31 cellular contexts compared by ENCODE assay signal in genomic region chr1:26478988-26479387, GRCh38. TPM values are rescaled to one million over a fixed set of nuclear protein-coding genes. Genes with fewer than 3 reads are reported as not detected.
DNase-seq lines count a peak whose midpoint lies in the region; ATAC-seq and TF ChIP-seq lines count a peak whose summit lies in the region.
"Had no signal": no experiment of that assay in that cellular context is flagged by ENCODE, and none has a peak within 500 bp of the region (broad histone marks: within the 10 kb centered on the region; RNA-seq: fewer than 3 reads in every experiment).

No MANE protein-coding gene starts in this region.

- no peak overlapping the region for H3K4me3 Mint-ChIP-seq in activated naive CD4-positive, alpha-beta T cell treated with anti-CD3 and anti-CD28 coated beads for 36 hours
- H3K4me3 Mint-ChIP-seq in HFFc6 = no peak overlapping the region
- H3K4me3 Mint-ChIP-seq in activated naive CD8-positive, alpha-beta T cell treated with anti-CD3 and anti-CD28 coated beads, Interleukin-2, amount 50 U/mL, for 24 hours = no peak overlapping the region
- no peak overlapping the region for H3K4me3 Mint-ChIP-seq in stimulated activated naive B cell treated with anti-CD40 and anti-IgM and Interleukin-4, amounts not matched to agents 10 μg/mL and 1 μg/mL and 100 μg/mL, for 72 hours
- H3K4me3 Mint-ChIP-seq: neural progenitor cell had no signal

- H3K4me1 Mint-ChIP-seq in activated naive CD4-positive, alpha-beta T cell treated with anti-CD3 and anti-CD28 coated beads for 36 hours (ENCODE audit: low read depth) = peaks cover 36% of the 10 kb centered on the region
- H3K4me1 Mint-ChIP-seq in HFFc6 (ENCODE audit: low read depth) = peaks cover 50% of the 10 kb centered on the region
- H3K4me1 Mint-ChIP-seq in activated naive CD8-positive, alpha-beta T cell treated with anti-CD3 and anti-CD28 coated beads, Interleukin-2, amount 50 U/mL, for 24 hours = peaks cover 37% of the 10 kb centered on the region
- H3K4me1 Mint-ChIP-seq in stimulated activated naive B cell treated with anti-CD40 and anti-IgM and Interleukin-4, amounts not matched to agents 10 μg/mL and 1 μg/mL and 100 μg/mL, for 72 hours = peaks cover 21 to 38% of the 10 kb centered on the region in 2 donors

- peaks cover 36% of the 10 kb centered on the region for H3K36me3 Mint-ChIP-seq in activated naive CD4-positive, alpha-beta T cell treated with anti-CD3 and anti-CD28 coated beads for 36 hours (ENCODE audit: low read depth)
- H3K36me3 Mint-ChIP-seq in HFFc6 (ENCODE audit: low read depth) = peaks cover 38% of the 10 kb centered on the region
- peaks cover 38% of the 10 kb centered on the region for H3K36me3 Mint-ChIP-seq in activated naive CD8-positive, alpha-beta T cell treated with anti-CD3 and anti-CD28 coated beads, Interleukin-2, amount 50 U/mL, for 24 hours (ENCODE audit: low read depth)
- H3K36me3 Mint-ChIP-seq in stimulated activated naive B cell treated with anti-CD40 and anti-IgM and Interleukin-4, amounts not matched to agents 10 μg/mL and 1 μg/mL and 100 μg/mL, for 72 hours = peaks cover 30 to 36% of the 10 kb centered on the region in 2 donors

- no peak for ATAC-seq in activated naive CD8-positive, alpha-beta T cell treated with anti-CD3 and anti-CD28 coated beads, Interleukin-2, amount 50 U/mL, for 24 hours
- ATAC-seq in stimulated activated naive B cell treated with anti-CD40 and anti-IgM and Interleukin-4, amounts not matched to agents 10 μg/mL and 1 μg/mL and 100 μg/mL, for 72 hours (replicated peaks) = no peak
- ATAC-seq: A549, gastrocnemius medialis, lower lobe of right lung, PC-3 had no signal

- H3K27ac Mint-ChIP-seq in activated naive CD4-positive, alpha-beta T cell treated with anti-CD3 and anti-CD28 coated beads for 36 hours = peak overlapping the region; percentile 18
- H3K27ac Mint-ChIP-seq in HFFc6 = peak overlapping the region; percentile 1; the same call in 1 of the 2 replicates
- H3K27ac Mint-ChIP-seq in activated naive CD8-positive, alpha-beta T cell treated with anti-CD3 and anti-CD28 coated beads, Interleukin-2, amount 50 U/mL, for 24 hours = peak overlapping the region; percentile 38
- H3K27ac Mint-ChIP-seq in stimulated activated naive B cell treated with anti-CD40 and anti-IgM and Interleukin-4, amounts not matched to agents 10 μg/mL and 1 μg/mL and 100 μg/mL, for 72 hours = peak overlapping the region; percentile 52
- H3K27ac Mint-ChIP-seq: neural progenitor cell had no signal

- H3K27ac ChIP-seq in mammary epithelial cell (ENCODE audit: insufficient read depth, low read depth, low read length) = no peak overlapping the region
- H3K27ac ChIP-seq: A549, brain microvascular endothelial cell, gastrocnemius medialis, GM23248, KMS-11, lower lobe of right lung, neural progenitor cell, parathyroid adenoma, SK-N-MC, skin epidermis, upper lobe of left lung had no signal

- CTCF ChIA-PET in activated naive CD4-positive, alpha-beta T cell treated with anti-CD3 and anti-CD28 coated beads for 36 hours (lab: Charles Lee) = interaction anchor here (1.0 kb wide), 1 partner anchor 21 kb away, joined by 4 read pairs; no protein-coding TSS in a partner anchor
- CTCF ChIA-PET in mammary epithelial cell (lab: Charles Lee; ENCODE audit: low non-redundant PET) = no interaction called here

- 100% methylated on average over 6 of the region's 6 CpGs for WGBS in mammary epithelial cell (ENCODE audit: low coverage, missing lambda C conversion rate)

- H3K27me3 ChIP-seq in mammary epithelial cell (ENCODE audit: insufficient read depth, low read length) = no peaks in the 10 kb centered on the region
- H3K27me3 ChIP-seq: brain microvascular endothelial cell, gastrocnemius medialis, MG63, neural progenitor cell, upper lobe of left lung had no signal

- peaks cover 10% of the 10 kb centered on the region for H3K79me2 ChIP-seq in mammary epithelial cell (ENCODE audit: insufficient read depth, low read length)
- H3K79me2 ChIP-seq: parathyroid adenoma had no signal

- intact Hi-C loops in activated naive CD4-positive, alpha-beta T cell treated with anti-CD3 and anti-CD28 coated beads for 36 hours (cut with micrococcal nuclease) = no loop called here
- intact Hi-C loops in mammary epithelial cell (cut with micrococcal nuclease) = no loop called here

- peaks cover 7% of the 10 kb centered on the region for H3K4me1 ChIP-seq in mammary epithelial cell (ENCODE audit: insufficient read depth, low read length)
- H3K4me1 ChIP-seq: parathyroid adenoma had no signal

- TF ChIP-seq CTCF in HFFc6 (IDR thresholded peaks at IDR 0.05) = no peak
- TF ChIP-seq CTCF in mammary epithelial cell (conservative IDR thresholded peaks at IDR 0.05 in 1 of 2, IDR thresholded peaks at IDR 0.05 in 1 of 2; ENCODE audit: extremely low read depth in 1 of 2, insufficient read depth in 1 of 2, low read depth in 1 of 2, low read length in 2 of 2) = no peak

- H3K9me3 ChIP-seq in mammary epithelial cell (replicated peaks; ENCODE audit: insufficient read depth, low read length) = no peaks in the 10 kb centered on the region
- H3K9me3 ChIP-seq: A549, gastrocnemius medialis, lower lobe of right lung, MG63, upper lobe of left lung had no signal

- H4K20me1 ChIP-seq in mammary epithelial cell (ENCODE audit: insufficient read depth, low read length) = no peaks in the 10 kb centered on the region

- H3K9ac ChIP-seq in mammary epithelial cell (ENCODE audit: insufficient read depth, low read length) = no peak overlapping the region
- H3K9ac ChIP-seq: GM23248, KMS-11, neural progenitor cell, parathyroid adenoma had no signal

- no peak overlapping the region for H3K4me2 ChIP-seq in mammary epithelial cell (ENCODE audit: insufficient read depth, low read depth, low read length)
- H3K4me2 ChIP-seq: A549, KMS-11, neural progenitor cell had no signal

- in situ Hi-C loops in mammary epithelial cell (cut with MboI; ENCODE audit: low sequenced_read_pairs in 2 of 2) = no loop called here

- no peaks in the 10 kb centered on the region for H3K9me3 Mint-ChIP-seq in activated naive CD4-positive, alpha-beta T cell treated with anti-CD3 and anti-CD28 coated beads for 36 hours
- no peaks in the 10 kb centered on the region for H3K9me3 Mint-ChIP-seq in HFFc6
- H3K9me3 Mint-ChIP-seq in activated naive CD8-positive, alpha-beta T cell treated with anti-CD3 and anti-CD28 coated beads, Interleukin-2, amount 50 U/mL, for 24 hours = no peaks in the 10 kb centered on the region
- H3K9me3 Mint-ChIP-seq in stimulated activated naive B cell treated with anti-CD40 and anti-IgM and Interleukin-4, amounts not matched to agents 10 μg/mL and 1 μg/mL and 100 μg/mL, for 72 hours = no peaks in the 10 kb centered on the region
- H3K9me3 Mint-ChIP-seq: CD8-positive, alpha-beta memory T cell; neural progenitor cell had no signal

- no peak overlapping the region for H2AFZ ChIP-seq in mammary epithelial cell (ENCODE audit: low read depth, low read length)
- H2AFZ ChIP-seq: GM23248, neural progenitor cell, parathyroid adenoma had no signal

- H3K27me3 Mint-ChIP-seq in activated naive CD4-positive, alpha-beta T cell treated with anti-CD3 and anti-CD28 coated beads for 36 hours (ENCODE audit: low read depth) = no peaks in the 10 kb centered on the region
- H3K27me3 Mint-ChIP-seq in HFFc6 (ENCODE audit: insufficient read depth) = no peaks in the 10 kb centered on the region; the same call in 1 of the 2 replicates
- no peaks in the 10 kb centered on the region for H3K27me3 Mint-ChIP-seq in activated naive CD8-positive, alpha-beta T cell treated with anti-CD3 and anti-CD28 coated beads, Interleukin-2, amount 50 U/mL, for 24 hours
- H3K27me3 Mint-ChIP-seq in stimulated activated naive B cell treated with anti-CD40 and anti-IgM and Interleukin-4, amounts not matched to agents 10 μg/mL and 1 μg/mL and 100 μg/mL, for 72 hours = no peaks in the 10 kb centered on the region
- H3K27me3 Mint-ChIP-seq: CD8-positive, alpha-beta memory T cell had no signal

- BruUV-seq in mammary epithelial cell (replicated peaks; lab: Mats Ljungman, UMichigan) = no TSS peak

- H3K36me3 ChIP-seq in mammary epithelial cell (ENCODE audit: insufficient read depth, low read length) = peaks cover 27% of the 10 kb centered on the region

- dilution Hi-C loops in mammary epithelial cell (cut with HindIII; ENCODE audit: low sequenced_read_pairs) = no loop called here

- H3K4me3 ChIP-seq in mammary epithelial cell (replicated peaks in 1 of 3; ENCODE audit: insufficient read depth in 1 of 3, low read depth in 2 of 3, low read length in 3 of 3) = no peak overlapping the region
- H3K4me3 ChIP-seq: A549, gastrocnemius medialis, GM23248, lower lobe of right lung, MG63, neural progenitor cell, SK-N-MC, skin epidermis, upper lobe of left lung had no signal

- no peak for DNase-seq in activated naive CD4-positive, alpha-beta T cell treated with anti-CD3 and anti-CD28 coated beads for 36 hours
- no peak for DNase-seq in activated naive CD4-positive, alpha-beta T cell treated with Interleukin-2 at 50 U/mL for 16 hours
- DNase-seq in HFFc6 = no peak
- no peak for DNase-seq in activated naive CD8-positive, alpha-beta T cell treated with anti-CD3 and anti-CD28 coated beads, Interleukin-2, amount 50 U/mL, for 24 hours
- DNase-seq in stimulated activated naive B cell treated with anti-CD40 and anti-IgM and Interleukin-4, amounts not matched to agents 10 μg/mL and 1 μg/mL and 100 μg/mL, for 72 hours = no peak
- no peak for DNase-seq in NCI-H82 (lab: John Stamatoyannopoulos, UW)
- DNase-seq in hypothalamus (lab: John Stamatoyannopoulos, UW) = no peak
- DNase-seq in mammary epithelial cell = no peak
- DNase-seq: activated CD4-positive, CD25-positive, alpha-beta regulatory T cell; activated CD8-positive, alpha-beta memory T cell treated with anti-CD3 and anti-CD28 coated beads, Interleukin-2, amount 50 U/mL, for 48 hours; activated effector memory CD4-positive, alpha-beta T cell treated with Interleukin-2 at 50 U/mL for 16 hours; amygdala; brain microvascular endothelial cell; CD8-positive, alpha-beta memory T cell; DMS 273 treated with DMSO at 0.1 percent for 48 hours; gastrocnemius medialis; GM23248; lower lobe of right lung; MG63; NCI-H1105; NCI-H1930; NCI-H524; PC-3; retina; upper lobe of left lung had no signal

RNA-seq across cellular contexts. Expression of gene HMGN2, which starts 6.7 kb away (rescaled TPM):
- total RNA-seq in activated naive CD4-positive, alpha-beta T cell treated with anti-CD3 and anti-CD28 coated beads for 36 hours = 100 to 1,000 TPM; 883 to 886 TPM
- 100 to 1,000 TPM; 440 to 699 (median 668) TPM for total RNA-seq in HFFc6 (2021; fragmentation: NEBNext Ultra II Directional; extraction: Animal tissue kit (Norgen Biotek cat#: 25700))
- total RNA-seq in mammary epithelial cell = 100 to 1,000 TPM in 1 of 2 donors, 10 to 100 TPM in 1; 63.2 to 207 TPM
- 196 TPM for polyA plus RNA-seq in mammary epithelial cell
- polyA minus RNA-seq in mammary epithelial cell = 114 TPM

RNA-seq across cellular contexts. Expression of gene DHDDS, which starts 46.9 kb away (rescaled TPM):
- total RNA-seq in activated naive CD4-positive, alpha-beta T cell treated with anti-CD3 and anti-CD28 coated beads for 36 hours = 10 to 100 TPM; 26.2 to 26.3 TPM
- total RNA-seq in HFFc6 (2021; fragmentation: NEBNext Ultra II Directional; extraction: Animal tissue kit (Norgen Biotek cat#: 25700)) = 10 to 100 TPM; 68.3 to 76.1 (median 70.8) TPM
- total RNA-seq in mammary epithelial cell = 10 to 100 TPM; 54.3 to 56.7 TPM
- 47.4 TPM for polyA plus RNA-seq in mammary epithelial cell
- polyA minus RNA-seq in mammary epithelial cell = 36.8 TPM

RNA-seq across cellular contexts. Expression of gene RPS6KA1, which starts 50.6 kb away (rescaled TPM):
- 10 to 100 TPM; 83.5 to 86.4 TPM for total RNA-seq in activated naive CD4-positive, alpha-beta T cell treated with anti-CD3 and anti-CD28 coated beads for 36 hours
- 1 to 10 TPM; 1.5 to 2.6 (median 1.7) TPM for total RNA-seq in HFFc6 (2021; fragmentation: NEBNext Ultra II Directional; extraction: Animal tissue kit (Norgen Biotek cat#: 25700))
- 100 to 1,000 TPM; 107 to 142 TPM for total RNA-seq in mammary epithelial cell
- 103 TPM for polyA plus RNA-seq in mammary epithelial cell
- 229 TPM for polyA minus RNA-seq in mammary epithelial cell

Comparison
In these comparisons a context has a peak if more than half of its experiments do, and no peak if none do; other contexts are left out.
1. H3K27ac Mint-ChIP-seq: peak in every context shown above with its lines; median percentile 52 in stimulated activated naive B cell treated with anti-CD40 and anti-IgM and Interleukin-4, amounts not matched to agents 10 μg/mL and 1 μg/mL and 100 μg/mL, for 72 hours; 38 in activated naive CD8-positive, alpha-beta T cell treated with anti-CD3 and anti-CD28 coated beads, Interleukin-2, amount 50 U/mL, for 24 hours; 18 in activated naive CD4-positive, alpha-beta T cell treated with anti-CD3 and anti-CD28 coated beads for 36 hours; 1 in HFFc6.
2. RNA of gene RPS6KA1, which starts 50.6 kb away (total RNA-seq): 107 to 142 TPM in mammary epithelial cell and 83.5 to 86.4 TPM in activated naive CD4-positive, alpha-beta T cell treated with anti-CD3 and anti-CD28 coated beads for 36 hours; 1.5 to 2.6 TPM in HFFc6; every median in the first group is over 10 times any median in the second.